Comparison of ENCODE assay signal across 7 cellular contexts in the genomic region with DNA sequence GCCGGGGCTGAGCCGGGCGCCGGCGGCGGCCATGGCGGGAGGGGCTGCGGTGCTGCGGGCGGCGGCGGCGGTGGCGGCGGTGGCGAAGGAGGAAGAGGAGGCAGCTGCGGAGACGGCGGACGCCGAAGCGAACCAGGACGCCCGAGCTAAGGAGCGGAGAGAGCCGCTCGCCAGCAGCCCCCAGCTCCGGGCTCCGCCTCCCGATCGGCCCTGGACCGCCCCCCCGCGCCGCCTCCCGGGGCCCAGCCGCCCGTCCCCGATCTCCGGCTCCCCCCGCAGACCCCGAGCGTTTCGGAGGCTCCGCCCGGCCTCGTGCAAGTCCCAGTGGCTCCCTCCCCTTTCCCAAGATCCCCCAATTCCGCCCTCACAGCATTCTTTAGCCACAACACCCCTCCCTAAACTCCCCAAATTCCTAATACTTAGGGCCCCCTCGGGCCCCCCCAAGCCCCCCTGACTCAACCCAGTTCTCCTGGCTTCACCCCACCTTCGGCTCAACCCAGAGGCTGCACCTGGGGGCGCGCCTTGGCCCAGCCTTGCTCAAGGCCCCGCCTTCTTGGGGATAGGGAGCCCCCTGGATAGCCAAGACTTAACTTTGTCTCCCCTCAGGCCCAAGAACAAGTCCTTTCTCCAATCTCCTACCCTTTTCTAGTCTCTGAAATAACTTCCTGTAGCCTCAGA. TPM values are rescaled to one million over a fixed set of nuclear protein-coding genes. Genes with fewer than 3 reads are reported as not detected.
DNase-seq lines count a peak whose midpoint lies in the region; ATAC-seq, FAIRE-seq and TF ChIP-seq lines count a peak whose summit lies in the region.

A gene with protein sequence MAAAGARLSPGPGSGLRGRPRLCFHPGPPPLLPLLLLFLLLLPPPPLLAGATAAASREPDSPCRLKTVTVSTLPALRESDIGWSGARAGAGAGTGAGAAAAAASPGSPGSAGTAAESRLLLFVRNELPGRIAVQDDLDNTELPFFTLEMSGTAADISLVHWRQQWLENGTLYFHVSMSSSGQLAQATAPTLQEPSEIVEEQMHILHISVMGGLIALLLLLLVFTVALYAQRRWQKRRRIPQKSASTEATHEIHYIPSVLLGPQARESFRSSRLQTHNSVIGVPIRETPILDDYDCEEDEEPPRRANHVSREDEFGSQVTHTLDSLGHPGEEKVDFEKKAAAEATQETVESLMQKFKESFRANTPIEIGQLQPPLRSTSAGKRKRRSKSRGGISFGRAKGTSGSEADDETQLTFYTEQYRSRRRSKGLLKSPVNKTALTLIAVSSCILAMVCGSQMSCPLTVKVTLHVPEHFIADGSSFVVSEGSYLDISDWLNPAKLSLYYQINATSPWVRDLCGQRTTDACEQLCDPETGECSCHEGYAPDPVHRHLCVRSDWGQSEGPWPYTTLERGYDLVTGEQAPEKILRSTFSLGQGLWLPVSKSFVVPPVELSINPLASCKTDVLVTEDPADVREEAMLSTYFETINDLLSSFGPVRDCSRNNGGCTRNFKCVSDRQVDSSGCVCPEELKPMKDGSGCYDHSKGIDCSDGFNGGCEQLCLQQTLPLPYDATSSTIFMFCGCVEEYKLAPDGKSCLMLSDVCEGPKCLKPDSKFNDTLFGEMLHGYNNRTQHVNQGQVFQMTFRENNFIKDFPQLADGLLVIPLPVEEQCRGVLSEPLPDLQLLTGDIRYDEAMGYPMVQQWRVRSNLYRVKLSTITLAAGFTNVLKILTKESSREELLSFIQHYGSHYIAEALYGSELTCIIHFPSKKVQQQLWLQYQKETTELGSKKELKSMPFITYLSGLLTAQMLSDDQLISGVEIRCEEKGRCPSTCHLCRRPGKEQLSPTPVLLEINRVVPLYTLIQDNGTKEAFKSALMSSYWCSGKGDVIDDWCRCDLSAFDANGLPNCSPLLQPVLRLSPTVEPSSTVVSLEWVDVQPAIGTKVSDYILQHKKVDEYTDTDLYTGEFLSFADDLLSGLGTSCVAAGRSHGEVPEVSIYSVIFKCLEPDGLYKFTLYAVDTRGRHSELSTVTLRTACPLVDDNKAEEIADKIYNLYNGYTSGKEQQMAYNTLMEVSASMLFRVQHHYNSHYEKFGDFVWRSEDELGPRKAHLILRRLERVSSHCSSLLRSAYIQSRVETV (N-terminal part only) (minus strand): TSS at position 152 of the 678 bp plus-strand sequence. CDS start 119 bp downstream, at position 33.

- CTCF ChIA-PET in HEK293 (lab: Yijun Ruan, JAX) = interaction anchor here (1.0 kb wide), 1 partner anchor 12 kb away, joined by 5 read pairs; no protein-coding TSS in a partner anchor

- intact Hi-C loops in kidney (cut with DNase I) = no loop called here

- no peaks in the 10 kb centered on the region for H3K36me3 ChIP-seq in HEK293 (ENCODE audit: control insufficient read depth in 2 of 2, insufficient read depth in 1 of 2, low read length in 2 of 2)
- H3K36me3 ChIP-seq in kidney (ENCODE audit: control insufficient read depth in 1 of 2, insufficient read depth in 2 of 2, low read length in 2 of 2) = no peaks in the 10 kb centered on the region

- in situ Hi-C loops in astrocyte of the cerebellum (cut with HindIII; ENCODE audit: low sequenced_read_pairs) = no loop called here

- no peak for ATAC-seq in GM18907 (IDR thresholded peaks at IDR 0.05; ENCODE audit: unreplicated experiment)

- FAIRE-seq in kidney (lab: Jason Lieb, UNC) = no peak

- H3K9me3 ChIP-seq in HEK293 (ENCODE audit: control insufficient read depth, insufficient read depth, low read depth, low read length) (no peaks in the 10 kb centered on the region), kidney (ENCODE audit: control insufficient read depth in 1 of 2, low read length in 2 of 2) (no peaks in the 10 kb centered on the region)

- TF ChIP-seq CTCF in HEK293 (tag by site-specific recombination; IDR thresholded peaks at IDR 0.05) = no peak
- no peak for TF ChIP-seq CTCF in astrocyte of the cerebellum (IDR thresholded peaks at IDR 0.05; ENCODE audit: low read depth, low read length, missing control alignments)
- no peak for TF ChIP-seq CTCF in kidney (IDR thresholded peaks at IDR 0.05; ENCODE audit: borderline replicate concordance, extremely low read depth, insufficient read depth)

- H3K4me1 ChIP-seq in HEK293 (ENCODE audit: control insufficient read depth, insufficient read depth, low read length) (no peaks in the 10 kb centered on the region), kidney (ENCODE audit: control insufficient read depth in 1 of 2, insufficient read depth in 1 of 2, low read depth in 1 of 2, low read length in 2 of 2) (peaks cover 0 to 4% of the 10 kb centered on the region in 2 donors)

- POLR2A ChIA-PET in HEK293 (lab: Yijun Ruan, JAX) = interaction anchor here (0.5 to 0.6 kb wide), 2 partner anchors 11 to 298 kb away, joined by 3 read pairs; no protein-coding TSS in a partner anchor

- DNase-seq in astrocyte of the cerebellum (ENCODE audit: low read depth) (no peak), kidney (peak; percentile 77), superior temporal gyrus (ENCODE audit: extremely low spot score) (peak; percentile 40), NCI-H2029 (lab: John Stamatoyannopoulos, UW) (no peak)
- DNase-seq in activated naive CD4-positive, alpha-beta T cell treated with anti-CD3 and anti-CD28 coated beads, Interleukin-2, amount 50 U/mL, for 16 hours = no peak

- H3K9ac ChIP-seq in kidney (ENCODE audit: low read length in 2 of 2) = no peak within 1 kb of the TSS

- H3K4me3 ChIP-seq in HEK293 (ENCODE audit: low read depth, low read length) (peak within 1 kb of the TSS; percentile 56), astrocyte of the cerebellum (ENCODE audit: low read depth, low read length) (peak within 1 kb of the TSS; percentile 41), kidney (ENCODE audit: low read length in 2 of 2) (no peak within 1 kb of the TSS)

- H3K27ac ChIP-seq in HEK293 (ENCODE audit: extremely low read depth, low read depth, low read length) = peak within 1 kb of the TSS; percentile 44; the same call in 1 of the 2 replicates
- no peak within 1 kb of the TSS for H3K27ac ChIP-seq in kidney (ENCODE audit: low read depth in 2 of 2, low read length in 2 of 2)

TF ChIP-seq in HEK293, 187 proteins besides CTCF, POLR2A, EP300 and RAD21:
- TF ChIP-seq ZSCAN30 (tag by site-specific recombination; IDR thresholded peaks at IDR 0.05) (no peak), SP3 (tag by site-specific recombination; IDR thresholded peaks at IDR 0.05) (0 out of 2 replicates have a peak, but pooled peaks have one; percentile 30), ZNF776 (tag by site-specific recombination; IDR thresholded peaks at IDR 0.05; ENCODE audit: borderline replicate concordance) (no peak)

RNA-seq across cellular contexts. Expression of the gene that starts here (rescaled TPM):
- total RNA-seq in kidney = 11.5 TPM
- polyA plus RNA-seq in kidney (ENCODE audit: insufficient read depth, low read depth, low replicate concordance) = 7.6 TPM

Comparison
In these comparisons a context has a peak if more than half of its experiments do, and no peak if none do; other contexts are left out.
1. H3K4me3 ChIP-seq: peak in HEK293 (single experiment) and astrocyte of the cerebellum (single experiment); none in kidney (0 of 2).
2. DNase-seq: peak in kidney (single experiment) and superior temporal gyrus (single experiment); none in astrocyte of the cerebellum (single experiment), activated naive CD4-positive, alpha-beta T cell treated with anti-CD3 and anti-CD28 coated beads, Interleukin-2, amount 50 U/mL, for 16 hours (single experiment) and NCI-H2029 (single experiment).